1 cellular context compared by ENCODE assay signal in the genomic region with DNA sequence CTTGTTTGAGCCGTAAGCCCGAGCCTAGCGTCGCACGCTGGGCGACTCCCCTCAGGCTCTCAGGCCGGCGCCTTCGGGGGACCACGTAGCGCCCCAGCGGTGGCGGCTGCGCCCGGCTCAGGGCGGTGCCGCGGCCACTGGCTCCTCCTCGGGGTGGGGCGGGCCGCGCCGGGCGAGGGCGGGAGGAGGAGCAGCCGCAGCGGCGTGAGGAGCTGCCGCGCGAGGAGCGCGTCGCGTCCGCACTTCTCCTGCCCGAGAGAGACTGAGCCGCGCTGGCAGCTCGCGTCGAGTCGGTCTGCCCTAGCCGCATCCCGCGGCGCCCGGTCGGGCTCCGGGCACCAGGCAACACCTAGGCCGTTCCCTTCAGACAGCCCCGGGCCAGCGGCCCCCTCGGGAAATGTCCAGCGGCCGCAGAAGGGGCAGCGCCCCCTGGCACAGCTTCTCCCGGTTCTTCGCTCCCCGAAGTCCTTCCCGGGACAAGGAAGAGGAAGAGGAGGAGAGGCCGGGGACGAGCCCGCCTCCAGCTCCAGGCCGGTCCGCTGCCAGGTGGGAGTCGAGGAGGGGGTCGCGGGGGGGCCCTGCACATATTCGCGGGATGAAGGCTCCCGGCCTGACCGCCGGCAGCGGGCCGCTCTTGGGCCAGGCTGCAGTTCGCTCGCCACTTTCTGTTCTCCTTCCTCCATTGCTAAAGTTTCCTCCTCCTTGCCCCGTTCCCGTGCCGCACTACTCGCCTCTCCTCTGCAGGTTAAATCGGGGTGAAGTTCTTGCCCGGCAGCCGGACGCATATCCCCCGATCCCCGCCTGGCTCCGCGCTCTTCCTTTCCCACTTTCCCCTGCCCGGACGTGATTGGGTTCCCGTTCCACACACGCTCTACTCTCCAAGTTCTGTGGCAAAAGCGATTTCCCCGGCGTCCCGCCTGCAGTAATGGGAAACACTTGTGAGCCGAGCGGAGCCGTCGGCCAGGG.
TF ChIP-seq lines count a peak whose summit lies in the region.

A gene (plus strand): TSS at position 202 of the 966 bp plus-strand sequence. CDS start 196 bp downstream, at position 398.

TF ChIP-seq in HCT116, 20 proteins besides CTCF, POLR2A, EP300 and RAD21:
- TF ChIP-seq, protein P1, sequence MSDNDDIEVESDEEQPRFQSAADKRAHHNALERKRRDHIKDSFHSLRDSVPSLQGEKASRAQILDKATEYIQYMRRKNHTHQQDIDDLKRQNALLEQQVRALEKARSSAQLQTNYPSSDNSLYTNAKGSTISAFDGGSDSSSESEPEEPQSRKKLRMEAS (IDR thresholded peaks at IDR 0.05): peak; percentile 77
- TF ChIP-seq SRF (IDR thresholded peaks at IDR 0.05; ENCODE audit: low read depth) (no peak), JUND (IDR thresholded peaks at IDR 0.05) (no peak), ELF1 (IDR thresholded peaks at IDR 0.05; ENCODE audit: borderline replicate concordance, low read depth) (no peak), POLR2AphosphoS5 (IDR thresholded peaks at IDR 0.05; ENCODE audit: low read depth, low read length) (peak; percentile 92), ZFX (IDR thresholded peaks at IDR 0.05) (peak; percentile 84)
